Comparison of ENCODE assay signal across 8 cellular contexts in genomic region chr13:94860981-94861407, GRCh38.
A peak's percentile ranks its signal among the peaks of the same experiment; 100 is the strongest.
DNase-seq lines count a peak whose midpoint lies in the region; ATAC-seq and TF ChIP-seq lines count a peak whose summit lies in the region.

No MANE protein-coding gene starts in this region.

- H3K36me3 ChIP-seq in CD4-positive, CD25-positive, alpha-beta regulatory T cell (ENCODE audit: control insufficient read depth, insufficient read depth, low read length) = no peaks in the 10 kb centered on the region

- no peaks in the 10 kb centered on the region for H3K9me3 ChIP-seq in CD4-positive, CD25-positive, alpha-beta regulatory T cell (ENCODE audit: control insufficient read depth in 2 of 2, low read length in 2 of 2)

- H3K27ac ChIP-seq in CD4-positive, CD25-positive, alpha-beta regulatory T cell (ENCODE audit: insufficient read depth, low read length, poor library complexity, severe bottlenecking) = no peak overlapping the region

- H3K36me3 Mint-ChIP-seq in CD4-positive, CD25-positive, alpha-beta regulatory T cell = no peaks in the 10 kb centered on the region
- no peaks in the 10 kb centered on the region for H3K36me3 Mint-ChIP-seq in stimulated activated naive B cell treated with anti-CD40 and anti-IgM and Interleukin-4, amounts not matched to agents 10 μg/mL and 1 μg/mL and 100 μg/mL, for 72 hours

- no peak for TF ChIP-seq CTCF in fibroblast of mammary gland (conservative IDR thresholded peaks at IDR 0.05; ENCODE audit: control insufficient read depth, insufficient read depth, low read depth, low read length)

- H3K4me3 Mint-ChIP-seq in CD4-positive, CD25-positive, alpha-beta regulatory T cell = peak overlapping the region; percentile 88 to 95 (median 89)
- H3K4me3 Mint-ChIP-seq in stimulated activated naive B cell treated with anti-CD40 and anti-IgM and Interleukin-4, amounts not matched to agents 10 μg/mL and 1 μg/mL and 100 μg/mL, for 72 hours = peak overlapping the region; percentile 74 to 84

- peaks cover 8 to 17% (median 11%) of the 10 kb centered on the region in 4 donors for H3K4me1 Mint-ChIP-seq in CD4-positive, CD25-positive, alpha-beta regulatory T cell
- peaks cover 5 to 13% of the 10 kb centered on the region in 2 donors for H3K4me1 Mint-ChIP-seq in stimulated activated naive B cell treated with anti-CD40 and anti-IgM and Interleukin-4, amounts not matched to agents 10 μg/mL and 1 μg/mL and 100 μg/mL, for 72 hours

- peak overlapping the region; percentile 50 to 90 (median 84) for H3K27ac Mint-ChIP-seq in CD4-positive, CD25-positive, alpha-beta regulatory T cell
- peak overlapping the region; percentile 85 for H3K27ac Mint-ChIP-seq in stimulated activated naive B cell treated with anti-CD40 and anti-IgM and Interleukin-4, amounts not matched to agents 10 μg/mL and 1 μg/mL and 100 μg/mL, for 72 hours

- H3K27me3 Mint-ChIP-seq in CD4-positive, CD25-positive, alpha-beta regulatory T cell = peaks cover 11% of the 10 kb centered on the region
- H3K27me3 Mint-ChIP-seq in stimulated activated naive B cell treated with anti-CD40 and anti-IgM and Interleukin-4, amounts not matched to agents 10 μg/mL and 1 μg/mL and 100 μg/mL, for 72 hours = no peaks in the 10 kb centered on the region

- DNase-seq in CD4-positive, CD25-positive, alpha-beta regulatory T cell = peak in 2 of 3 donors; percentile 11 to 56
- DNase-seq in SHP77 treated with DMSO at 0.1 percent for 48 hours (lab: John Stamatoyannopoulos, UW) = peak; percentile 39
- peak; percentile 39 for DNase-seq in fibroblast of mammary gland (ENCODE audit: low read depth)
- no peak for DNase-seq in stimulated activated naive B cell treated with anti-CD40 and anti-IgM and Interleukin-4, amounts not matched to agents 10 μg/mL and 1 μg/mL and 100 μg/mL, for 72 hours
- no peak for DNase-seq in DMS79 (lab: John Stamatoyannopoulos, UW)
- no peak for DNase-seq in activated gamma-delta T cell (lab: John Stamatoyannopoulos, UW)
- no peak for DNase-seq in activated CD8-positive, alpha-beta memory T cell treated with anti-CD3 and anti-CD28 coated beads, Interleukin-2, amount 50 U/mL, for 4 hours

- peak in 1 of 2 donors; percentile 42 for ATAC-seq in CD4-positive, CD25-positive, alpha-beta regulatory T cell (ENCODE audit: low read depth in 2 of 2)
- peak; percentile 76 for ATAC-seq in GM21723 (IDR thresholded peaks at IDR 0.05; ENCODE audit: unreplicated experiment)
- ATAC-seq in stimulated activated naive B cell treated with anti-CD40 and anti-IgM and Interleukin-4, amounts not matched to agents 10 μg/mL and 1 μg/mL and 100 μg/mL, for 72 hours (replicated peaks) = peak; percentile 57 to 59

- no peaks in the 10 kb centered on the region for H3K27me3 ChIP-seq in CD4-positive, CD25-positive, alpha-beta regulatory T cell (ENCODE audit: control insufficient read depth, insufficient read depth, low read length)

- peak overlapping the region; percentile 89 for H3K4me3 ChIP-seq in CD4-positive, CD25-positive, alpha-beta regulatory T cell (ENCODE audit: low read depth, low read length)
- H3K4me3 ChIP-seq in fibroblast of mammary gland (ENCODE audit: control insufficient read depth, low read depth, low read length) = peak overlapping the region; percentile 37

- peaks cover 7% of the 10 kb centered on the region for H3K4me1 ChIP-seq in CD4-positive, CD25-positive, alpha-beta regulatory T cell (ENCODE audit: control insufficient read depth, insufficient read depth, low read length, poor library complexity, severe bottlenecking)

- H3K9me3 Mint-ChIP-seq in CD4-positive, CD25-positive, alpha-beta regulatory T cell = peaks cover 0 to 1% (median 0%) of the 10 kb centered on the region in 7 donors
- H3K9me3 Mint-ChIP-seq in stimulated activated naive B cell treated with anti-CD40 and anti-IgM and Interleukin-4, amounts not matched to agents 10 μg/mL and 1 μg/mL and 100 μg/mL, for 72 hours = no peaks in the 10 kb centered on the region

Comparison
In these comparisons a context has a peak if more than half of its experiments do, and no peak if none do; other contexts are left out.
1. DNase-seq: peak in CD4-positive, CD25-positive, alpha-beta regulatory T cell (2 of 3), SHP77 treated with DMSO at 0.1 percent for 48 hours (single experiment) and fibroblast of mammary gland (single experiment); none in stimulated activated naive B cell treated with anti-CD40 and anti-IgM and Interleukin-4, amounts not matched to agents 10 μg/mL and 1 μg/mL and 100 μg/mL, for 72 hours (single experiment), DMS79 (single experiment), activated gamma-delta T cell (single experiment) and activated CD8-positive, alpha-beta memory T cell treated with anti-CD3 and anti-CD28 coated beads, Interleukin-2, amount 50 U/mL, for 4 hours (single experiment).